In genomic region chr12:67222302-67222701, GRCh38 we compare ENCODE assay signal across 9 cellular contexts. TPM values are rescaled to one million over a fixed set of nuclear protein-coding genes. Genes with fewer than 3 reads are reported as not detected.
DNase-seq lines count a peak whose midpoint lies in the region; ATAC-seq and TF ChIP-seq lines count a peak whose summit lies in the region.
"Had no signal": no experiment of that assay in that cellular context is flagged by ENCODE, and none has a peak within 500 bp of the region (broad histone marks: within the 10 kb centered on the region; RNA-seq: fewer than 3 reads in every experiment).

No MANE protein-coding gene starts in this region.

- no peak overlapping the region for H3K27ac Mint-ChIP-seq in mesothelial cell of epicardium
- H3K27ac Mint-ChIP-seq in natural killer cell: no peak overlapping the region
- no peak overlapping the region for H3K27ac Mint-ChIP-seq in activated naive CD8-positive, alpha-beta T cell treated with anti-CD3 and anti-CD28 coated beads, Interleukin-2, amount 50 U/mL, for 24 hours

- H3K4me1 Mint-ChIP-seq in mesothelial cell of epicardium: peaks cover 7% of the 10 kb centered on the region
- no peaks in the 10 kb centered on the region for H3K4me1 Mint-ChIP-seq in natural killer cell
- H3K4me1 Mint-ChIP-seq in activated naive CD8-positive, alpha-beta T cell treated with anti-CD3 and anti-CD28 coated beads, Interleukin-2, amount 50 U/mL, for 24 hours: no peaks in the 10 kb centered on the region

- DNase-seq in DMS53 treated with DMSO at 0.1 percent for 48 hours (lab: John Stamatoyannopoulos, UW; ENCODE audit: unreplicated experiment): peak; percentile 92
- no peak for DNase-seq in LNCaP clone FGC (ENCODE audit: low read depth)
- DNase-seq in amniotic epithelial cell (ENCODE audit: low read depth): peak; percentile 24
- no peak for DNase-seq in mesothelial cell of epicardium (ENCODE audit: low spot score in 2 of 2, unreplicated experiment in 2 of 2)
- no peak for DNase-seq in left lobe of liver (ENCODE audit: low spot score)
- no peak for DNase-seq in natural killer cell
- DNase-seq in activated naive CD8-positive, alpha-beta T cell treated with anti-CD3 and anti-CD28 coated beads, Interleukin-2, amount 50 U/mL, for 24 hours: no peak

- intact Hi-C loops in natural killer cell (cut with micrococcal nuclease): no loop called here

- ATAC-seq in left lobe of liver (no peak), GM21447 (IDR thresholded peaks at IDR 0.05; ENCODE audit: unreplicated experiment) (no peak), natural killer cell (no peak)
- no peak for ATAC-seq in activated naive CD8-positive, alpha-beta T cell treated with anti-CD3 and anti-CD28 coated beads, Interleukin-2, amount 50 U/mL, for 24 hours

- H3K27me3 Mint-ChIP-seq in mesothelial cell of epicardium (ENCODE audit: low read depth) (peaks cover 11% of the 10 kb centered on the region), natural killer cell (ENCODE audit: low read depth in 2 of 2) (peaks cover 4 to 7% of the 10 kb centered on the region in 2 donors)
- H3K27me3 Mint-ChIP-seq in activated naive CD8-positive, alpha-beta T cell treated with anti-CD3 and anti-CD28 coated beads, Interleukin-2, amount 50 U/mL, for 24 hours: no peaks in the 10 kb centered on the region

- TF ChIP-seq CTCF in LNCaP clone FGC (IDR thresholded peaks at IDR 0.05; ENCODE audit: control insufficient read depth, extremely low read depth, insufficient read depth) (peak; percentile 60), mesothelial cell of epicardium (IDR thresholded peaks at IDR 0.05; ENCODE audit: unreplicated experiment) (peak; percentile 27), natural killer cell (IDR thresholded peaks at IDR 0.05) (no peak)

- H3K36me3 Mint-ChIP-seq in mesothelial cell of epicardium: peaks cover under 1% of the 10 kb centered on the region
- no peaks in the 10 kb centered on the region for H3K36me3 Mint-ChIP-seq in natural killer cell
- H3K36me3 Mint-ChIP-seq in activated naive CD8-positive, alpha-beta T cell treated with anti-CD3 and anti-CD28 coated beads, Interleukin-2, amount 50 U/mL, for 24 hours (ENCODE audit: low read depth): no peaks in the 10 kb centered on the region

- H3K4me3 ChIP-seq in LNCaP clone FGC (ENCODE audit: low read depth, low read length): no peak overlapping the region
- H3K4me3 ChIP-seq: HAP-1 had no signal

- H3K9me3 Mint-ChIP-seq in mesothelial cell of epicardium (peaks cover 8% of the 10 kb centered on the region), natural killer cell (no peaks in the 10 kb centered on the region)
- H3K9me3 Mint-ChIP-seq in activated naive CD8-positive, alpha-beta T cell treated with anti-CD3 and anti-CD28 coated beads, Interleukin-2, amount 50 U/mL, for 24 hours: peaks cover 2% of the 10 kb centered on the region

- H3K4me3 Mint-ChIP-seq in mesothelial cell of epicardium: no peak overlapping the region
- no peak overlapping the region for H3K4me3 Mint-ChIP-seq in natural killer cell
- no peak overlapping the region for H3K4me3 Mint-ChIP-seq in activated naive CD8-positive, alpha-beta T cell treated with anti-CD3 and anti-CD28 coated beads, Interleukin-2, amount 50 U/mL, for 24 hours

RNA-seq across cellular contexts. Expression of gene CAND1, which starts 46.9 kb away (rescaled TPM):
- total RNA-seq in mesothelial cell of epicardium (270 to 278 TPM (median 270 TPM) in 3 replicates), left lobe of liver (50.7 TPM), natural killer cell (100 to 1,000 TPM; 103 to 118 (median 104) TPM)

Comparison
In these comparisons a context has a peak if more than half of its experiments do, and no peak if none do; other contexts are left out.
1. DNase-seq: peak in DMS53 treated with DMSO at 0.1 percent for 48 hours (single experiment) and amniotic epithelial cell (single experiment); none in LNCaP clone FGC (single experiment), mesothelial cell of epicardium (0 of 2), left lobe of liver (single experiment), natural killer cell (single experiment) and activated naive CD8-positive, alpha-beta T cell treated with anti-CD3 and anti-CD28 coated beads, Interleukin-2, amount 50 U/mL, for 24 hours (single experiment).